19 cellular contexts compared by ENCODE assay signal in genomic region chr15:66594836-66595235, GRCh38. TPM values are rescaled to one million over a fixed set of nuclear protein-coding genes. Genes with fewer than 3 reads are reported as not detected.
DNase-seq lines count a peak whose midpoint lies in the region; ATAC-seq, FAIRE-seq and TF ChIP-seq lines count a peak whose summit lies in the region.
"Had no signal": no experiment of that assay in that cellular context is flagged by ENCODE, and none has a peak within 500 bp of the region (broad histone marks: within the 10 kb centered on the region; RNA-seq: fewer than 3 reads in every experiment).

No MANE protein-coding gene starts in this region.

- H2BK15ac ChIP-seq in IMR-90 (ENCODE audit: low read depth, low read length) = no peak overlapping the region
- no peak overlapping the region for H2BK15ac ChIP-seq in H1 (ENCODE audit: low read length)
- H2BK15ac ChIP-seq in mesendoderm (replicated peaks; ENCODE audit: low read depth) = no peak overlapping the region

- DNase-seq in IMR-90 = no peak
- DNase-seq in H1 (ENCODE audit: low read depth in 1 of 2, low spot score in 2 of 2) = no peak
- no peak for DNase-seq in mesendoderm
- DNase-seq in urothelium cell line (ENCODE audit: low spot score) = no peak
- DNase-seq in Calu3 = no peak
- DNase-seq in esophagus muscularis mucosa (ENCODE audit: extremely low spot score) = no peak
- DNase-seq: ACHN; CD4-positive, alpha-beta T cell; DMS153; DMS79; GDM1; HFFc6 had no signal

- H2AK5ac ChIP-seq in IMR-90 (ENCODE audit: low read depth, low read length) (no peak overlapping the region), H1 (ENCODE audit: low read depth, low read length) (no peak overlapping the region), mesendoderm (ENCODE audit: low read length) (peak overlapping the region; percentile 61)

- H4K8ac ChIP-seq in IMR-90 (ENCODE audit: low read depth in 2 of 2, low read length in 2 of 2) (no peak overlapping the region), H1 (ENCODE audit: extremely low read depth, insufficient read depth, low read length) (no peak overlapping the region), mesendoderm (ENCODE audit: low read depth, low read length) (no peak overlapping the region)

- H3K27ac ChIP-seq in IMR-90 (ENCODE audit: insufficient read depth, low read length) = no peak overlapping the region
- no peak overlapping the region for H3K27ac ChIP-seq in H1 (ENCODE audit: low read depth, low read length)
- H3K27ac ChIP-seq in mesendoderm (ENCODE audit: low read depth, low read length) = no peak overlapping the region
- no peak overlapping the region for H3K27ac ChIP-seq in esophagus muscularis mucosa (replicated peaks in 1 of 4)

- POLR2A ChIA-PET in IMR-90 (lab: Charles Lee; ENCODE audit: unreplicated experiment) (no interaction called here), H1 (lab: Charles Lee; ENCODE audit: partially characterized antibody) (no interaction called here)

- no peaks in the 10 kb centered on the region for H3K36me3 ChIP-seq in IMR-90 (ENCODE audit: control insufficient read depth, insufficient read depth, low read length)
- no peaks in the 10 kb centered on the region for H3K36me3 ChIP-seq in H1 (ENCODE audit: control insufficient read depth in 2 of 4, insufficient read depth in 4 of 4, low read length in 3 of 4)
- H3K36me3 ChIP-seq in mesendoderm (ENCODE audit: control insufficient read depth, insufficient read depth, low read length) = no peaks in the 10 kb centered on the region
- H3K36me3 ChIP-seq in esophagus muscularis mucosa = no peaks in the 10 kb centered on the region

- no peaks in the 10 kb centered on the region; the same call in 1 of the 2 replicates for H3K23me2 ChIP-seq in H1 (ENCODE audit: low read depth, low read length)

- H3K4me3 ChIP-seq in IMR-90 (ENCODE audit: insufficient read depth, low read depth, low read length) (no peak overlapping the region), H1 (ENCODE audit: extremely low read depth in 1 of 4, insufficient read depth in 2 of 4, low read depth in 3 of 4, low read length in 4 of 4) (no peak overlapping the region), mesendoderm (ENCODE audit: low read length) (no peak overlapping the region), esophagus muscularis mucosa (no peak overlapping the region)
- H3K4me3 ChIP-seq: GM23338 had no signal

- H3K9me3 ChIP-seq in IMR-90 (ENCODE audit: control insufficient read depth, insufficient read depth, low read length) (no peaks in the 10 kb centered on the region), H1 (ENCODE audit: insufficient read depth in 2 of 2, low read depth in 1 of 2, low read length in 1 of 2) (no peaks in the 10 kb centered on the region), esophagus muscularis mucosa (no peaks in the 10 kb centered on the region)
- H3K9me3 ChIP-seq: Caco-2 had no signal

- in situ Hi-C loops in IMR-90 (cut with MboI; ENCODE audit: low sequenced_read_pairs) = no loop called here

- BruUV-seq in IMR-90 (replicated peaks; lab: Mats Ljungman, UMichigan) = no TSS peak
- no TSS peak for BruUV-seq in Calu3 (replicated peaks; lab: Mats Ljungman, UMichigan)

- TF ChIP-seq RAD21 in IMR-90 (IDR thresholded peaks at IDR 0.05; ENCODE audit: low read length) = no peak
- TF ChIP-seq RAD21 in H1 (IDR thresholded peaks at IDR 0.05 in 1 of 2, conservative IDR thresholded peaks at IDR 0.05 in 1 of 2; ENCODE audit: low read depth in 2 of 2, low read length in 2 of 2) = no peak

- no peaks in the 10 kb centered on the region for H3K9me3 Mint-ChIP-seq in Calu3 (ENCODE audit: low read depth, unreplicated experiment)
- H3K9me3 Mint-ChIP-seq: CD4-positive, alpha-beta T cell; GM23338; HFFc6; IgD-negative memory B cell had no signal

- no peak for FAIRE-seq in H1 (lab: Jason Lieb, UNC)
- peak; percentile 17 for FAIRE-seq in urothelium cell line (lab: Jason Lieb, UNC)
- FAIRE-seq: A204.1, GM12892, GM18507 had no signal

- ATAC-seq in IMR-90 (ENCODE audit: low read depth) (no peak), GM21515 (IDR thresholded peaks at IDR 0.05; ENCODE audit: unreplicated experiment) (no peak)

- peaks cover 21% of the 10 kb centered on the region for H3K27me3 ChIP-seq in IMR-90 (ENCODE audit: control insufficient read depth, insufficient read depth, low read length)
- no peaks in the 10 kb centered on the region for H3K27me3 ChIP-seq in H1 (replicated peaks in 1 of 4; ENCODE audit: control insufficient read depth in 3 of 4, extremely low read depth in 1 of 4, insufficient read depth in 3 of 4, low read length in 3 of 4)
- no peaks in the 10 kb centered on the region for H3K27me3 ChIP-seq in mesendoderm (ENCODE audit: insufficient read depth, low read length, poor library complexity)
- H3K27me3 ChIP-seq in esophagus muscularis mucosa = no peaks in the 10 kb centered on the region

- no peak overlapping the region for H3K56ac ChIP-seq in IMR-90 (ENCODE audit: extremely low read depth, insufficient read depth, low read length)
- no peak overlapping the region for H3K56ac ChIP-seq in H1 (replicated peaks; ENCODE audit: insufficient read length, low read depth, low read length)
- H3K56ac ChIP-seq in mesendoderm (ENCODE audit: low read length) = no peak overlapping the region

- no peaks in the 10 kb centered on the region for H3K36me3 Mint-ChIP-seq in Calu3 (ENCODE audit: insufficient read depth, unreplicated experiment)
- H3K36me3 Mint-ChIP-seq: IgD-negative memory B cell had no signal

- intact Hi-C loops in IMR-90 (cut with micrococcal nuclease) = no loop called here
- intact Hi-C loops in Calu3 (cut with micrococcal nuclease; ENCODE audit: unreplicated experiment) = no loop called here
- intact Hi-C loops in esophagus muscularis mucosa (cut with DNase I) = no loop called here

- no peak for TF ChIP-seq POLR2A in IMR-90 (IDR thresholded peaks at IDR 0.05; ENCODE audit: low read depth, low read length)
- no peak for TF ChIP-seq POLR2A in H1 (IDR thresholded peaks at IDR 0.05; ENCODE audit: control extremely low read depth in 1 of 2, low read depth in 2 of 2, low read length in 2 of 2)
- no peak for TF ChIP-seq POLR2A in esophagus muscularis mucosa (IDR thresholded peaks at IDR 0.05; ENCODE audit: low read depth)

- H4K20me1 ChIP-seq in IMR-90 (ENCODE audit: insufficient read depth, low read length) (no peaks in the 10 kb centered on the region), H1 (replicated peaks in 1 of 2; ENCODE audit: control insufficient read depth in 1 of 2, insufficient read depth in 2 of 2, low read length in 2 of 2) (no peaks in the 10 kb centered on the region)

- no peak overlapping the region for H3K4me2 ChIP-seq in IMR-90 (ENCODE audit: low read depth, low read length)
- no peak overlapping the region for H3K4me2 ChIP-seq in H1 (ENCODE audit: insufficient read depth in 1 of 2, low read depth in 2 of 2, low read length in 2 of 2)
- no peak overlapping the region for H3K4me2 ChIP-seq in mesendoderm (ENCODE audit: low read length)
- H3K4me2 ChIP-seq: GM23338 had no signal

- no peak overlapping the region for H3K9ac ChIP-seq in IMR-90 (ENCODE audit: low read depth, low read length)
- H3K9ac ChIP-seq in H1 (replicated peaks in 1 of 4; ENCODE audit: extremely low read depth in 1 of 4, low read depth in 3 of 4, low read length in 3 of 4) = no peak overlapping the region
- no peak overlapping the region for H3K9ac ChIP-seq in mesendoderm (ENCODE audit: low read length)

- H4K91ac ChIP-seq in IMR-90 (ENCODE audit: insufficient read depth, low read depth, low read length) (no peak overlapping the region), H1 (replicated peaks; ENCODE audit: insufficient read length, low read length) (no peak overlapping the region)

- no CpG with 5 or more reads among the region's 5 CpGs for WGBS in IMR-90 (ENCODE audit: extremely low coverage in 2 of 2, insufficient read length in 1 of 2), 2 experiments
- 89% methylated on average over 5 of the region's 5 CpGs; no CpG with 5 or more reads in 1 of the 2 experiments for WGBS in H1 (ENCODE audit: extremely low coverage in 1 of 2, insufficient coverage in 1 of 2, insufficient read length in 1 of 2, insufficient replicate concordance in 2 of 2, low coverage in 1 of 2, low lambda C conversion rate in 2 of 2, missing lambda C conversion rate in 1 of 2), 2 experiments
- no CpG with 5 or more reads among the region's 5 CpGs for WGBS in mesendoderm (ENCODE audit: extremely low coverage, insufficient coverage, low lambda C conversion rate)
- 88% methylated on average over 5 of the region's 5 CpGs for WGBS in esophagus muscularis mucosa

- H2AK9ac ChIP-seq in IMR-90 (replicated peaks; ENCODE audit: low read depth, low read length, poor library complexity) = no peak overlapping the region

- H2BK5ac ChIP-seq in IMR-90 (ENCODE audit: low read depth, low read length, poor library complexity, severe bottlenecking) = no peak overlapping the region
- H2BK5ac ChIP-seq in H1 (ENCODE audit: low read depth, low read length) = no peak overlapping the region
- H2BK5ac ChIP-seq in mesendoderm (ENCODE audit: low read length) = no peak overlapping the region

- H3K14ac ChIP-seq in IMR-90 (replicated peaks; ENCODE audit: low read depth, low read length) = no peak overlapping the region
- no peak overlapping the region for H3K14ac ChIP-seq in H1 (ENCODE audit: insufficient read length)

- 0 out of 2 replicates have a peak, but pooled peaks cover 3% of the 10 kb centered on the region for H3K9me1 ChIP-seq in IMR-90 (ENCODE audit: insufficient read depth, low read length)

- no peak overlapping the region for H4K5ac ChIP-seq in IMR-90 (ENCODE audit: low read depth, low read length)
- no peak overlapping the region for H4K5ac ChIP-seq in H1 (ENCODE audit: insufficient read length, low read depth, low read length)
- H4K5ac ChIP-seq in mesendoderm (ENCODE audit: low read length) = no peak overlapping the region

- H2BK20ac ChIP-seq in IMR-90 (ENCODE audit: low read depth, low read length) = no peak overlapping the region
- 0 out of 2 replicates have a peak overlapping the region, but pooled peaks have one; percentile 40 for H2BK20ac ChIP-seq in H1 (ENCODE audit: low read length)

- peaks cover 22% of the 10 kb centered on the region for H3K4me1 Mint-ChIP-seq in Calu3 (ENCODE audit: low read depth, unreplicated experiment)
- H3K4me1 Mint-ChIP-seq: IgD-negative memory B cell had no signal

- no peak overlapping the region for H2BK120ac ChIP-seq in IMR-90 (ENCODE audit: low read depth, low read length)
- no peak overlapping the region for H2BK120ac ChIP-seq in H1 (replicated peaks; ENCODE audit: low read depth, low read length)
- H2BK120ac ChIP-seq in mesendoderm (ENCODE audit: low read depth, low read length) = no peak overlapping the region

- no peak overlapping the region for H3K4me3 Mint-ChIP-seq in Calu3 (ENCODE audit: low read depth, unreplicated experiment)
- H3K4me3 Mint-ChIP-seq: CD4-positive, alpha-beta T cell; GM23338; HFFc6; IgD-negative memory B cell had no signal

- no peak for TF ChIP-seq CTCF in IMR-90 (conservative IDR thresholded peaks at IDR 0.05; ENCODE audit: low read depth, low read length)
- no peak for TF ChIP-seq CTCF in H1 (IDR thresholded peaks at IDR 0.05; ENCODE audit: control extremely low read depth in 1 of 3, insufficient read depth in 1 of 3, low read depth in 1 of 3, low read length in 3 of 3)
- TF ChIP-seq CTCF in Calu3 (IDR thresholded peaks at IDR 0.05; ENCODE audit: unreplicated experiment) = no peak
- TF ChIP-seq CTCF in esophagus muscularis mucosa (IDR thresholded peaks at IDR 0.05) = no peak

- no peaks in the 10 kb centered on the region for H3K79me1 ChIP-seq in IMR-90 (ENCODE audit: low read depth in 1 of 2, low read length in 2 of 2)
- H3K79me1 ChIP-seq in H1 (ENCODE audit: low read depth, low read length) = no peaks in the 10 kb centered on the region
- H3K79me1 ChIP-seq in mesendoderm (ENCODE audit: low read length) = no peaks in the 10 kb centered on the region

- H3K27me3 Mint-ChIP-seq in Calu3 (ENCODE audit: unreplicated experiment) = peaks cover 21% of the 10 kb centered on the region

- no peaks in the 10 kb centered on the region for H3K4me1 ChIP-seq in IMR-90 (ENCODE audit: control insufficient read depth, insufficient read depth, low read length)
- H3K4me1 ChIP-seq in H1 (replicated peaks in 1 of 4; ENCODE audit: control insufficient read depth in 3 of 4, insufficient read depth in 4 of 4, low read length in 3 of 4) = no peaks in the 10 kb centered on the region
- H3K4me1 ChIP-seq in mesendoderm (ENCODE audit: control insufficient read depth, low read depth, low read length) = peaks cover 21% of the 10 kb centered on the region
- no peaks in the 10 kb centered on the region for H3K4me1 ChIP-seq in esophagus muscularis mucosa

- CTCF ChIA-PET in IMR-90 (lab: Yijun Ruan, JAX) (no interaction called here), H1 (lab: Charles Lee; ENCODE audit: partially characterized antibody) (interaction anchor here (0.9 to 2.1 kb wide), 5 partner anchors 10 to 312 kb away, joined by 3 to 7 read pairs (median 4); partner anchors contain the start of gene LCTL), Calu3 (lab: Charles Lee) (interaction anchor here (0.7 to 1.1 kb wide), 2 partner anchors 11 to 15 kb away, joined by 3 read pairs; no protein-coding TSS in a partner anchor)

- H2AFZ ChIP-seq in IMR-90 (replicated peaks; ENCODE audit: low read length, poor library complexity) (peak overlapping the region; percentile 27), H1 (ENCODE audit: low read length) (peak overlapping the region; percentile 45; the same call in 1 of the 2 replicates)
- H2AFZ ChIP-seq: GM23338 had no signal

- TF ChIP-seq EP300 in H1 (IDR thresholded peaks at IDR 0.05; ENCODE audit: borderline replicate concordance in 1 of 2, low read depth in 2 of 2, low read length in 2 of 2) (no peak), esophagus muscularis mucosa (IDR thresholded peaks at IDR 0.05) (no peak)

- dilution Hi-C loops in IMR-90 (cut with HindIII; ENCODE audit: low sequenced_read_pairs, unreplicated experiment) = no loop called here

- no peaks in the 10 kb centered on the region for H3K79me2 ChIP-seq in H1 (ENCODE audit: control insufficient read depth in 1 of 2, insufficient read depth in 2 of 2, low read length in 2 of 2)
- H3K79me2 ChIP-seq in mesendoderm (ENCODE audit: control insufficient read depth, insufficient read depth, low read length) = no peaks in the 10 kb centered on the region

- H3K27ac Mint-ChIP-seq in Calu3 (ENCODE audit: unreplicated experiment) = no peak overlapping the region
- H3K27ac Mint-ChIP-seq: CD4-positive, alpha-beta T cell; GM23338; HFFc6; IgD-negative memory B cell had no signal

- H3K23ac ChIP-seq in IMR-90 (ENCODE audit: low read depth, low read length) = no peak overlapping the region
- no peak overlapping the region for H3K23ac ChIP-seq in H1 (ENCODE audit: insufficient read length)
- no peak overlapping the region for H3K23ac ChIP-seq in mesendoderm (ENCODE audit: low read length)

- H3K4ac ChIP-seq in IMR-90 (ENCODE audit: low read depth, low read length) (no peak overlapping the region), H1 (replicated peaks; ENCODE audit: insufficient read length, low read depth, low read length) (no peak overlapping the region), mesendoderm (ENCODE audit: low read depth, low read length) (no peak overlapping the region)

- H2BK12ac ChIP-seq in H1 (ENCODE audit: low read depth, low read length) = peak overlapping the region; percentile 55; the same call in 1 of the 2 replicates

- no peak overlapping the region for H3K18ac ChIP-seq in IMR-90 (ENCODE audit: low read depth, low read length)
- H3K18ac ChIP-seq in H1 (ENCODE audit: extremely low read depth, low read length) = no peak overlapping the region
- no peak overlapping the region for H3K18ac ChIP-seq in mesendoderm (ENCODE audit: low read length)

RNA-seq across cellular contexts. Expression of gene LCTL, which starts 29.0 kb away (rescaled TPM):
- total RNA-seq in IMR-90 (2012; rRNA removed) (8.9 and 10.4 TPM in 2 replicates), Calu3 (2022) (0.35 TPM in 1 of 2 replicates, not detected in the other), esophagus muscularis mucosa (not detected)
- polyA plus RNA-seq in IMR-90 (2012; rRNA removed) (10.3 and 10.5 TPM in 2 replicates), H1 (2011; rRNA removed) (5.5 and 7.1 TPM in 2 replicates)
- 4.7 and 8.1 TPM in 2 replicates for polyA plus RNA-seq in IMR-90 (2012; cell fraction: cytosol; rRNA removed)
- polyA plus RNA-seq in IMR-90 (2012; cell fraction: nucleus; rRNA removed; ENCODE audit: low replicate concordance) = 10.0 and 14.8 TPM in 2 replicates
- 6.2 and 6.4 TPM in 2 replicates for total RNA-seq in H1 (2021; fragmentation: NEBNext Ultra II Directional; extraction: Animal tissue kit (Norgen Biotek cat#: 25700))
- polyA plus RNA-seq in H1 (2011; cell fraction: cytosol; rRNA removed) = 7.7 TPM
- 7.3 TPM for polyA plus RNA-seq in H1 (2011; cell fraction: nucleus; rRNA removed)
- 4.2 to 5.3 TPM (median 4.7 TPM) in 4 replicates for polyA plus RNA-seq in H1 (2012, experiment 1 of 2)
- polyA plus RNA-seq in H1 (2012, experiment 2 of 2) = 1.6 TPM
- 3.0 TPM for polyA plus RNA-seq in H1 (2013, experiment 1 of 2)
- 2.6 TPM for polyA plus RNA-seq in H1 (2013, experiment 2 of 2)
- polyA minus RNA-seq in H1 (2011; rRNA and poly(A)+ RNA removed) = 4.5 and 5.4 TPM in 2 replicates
- 2.4 TPM for polyA minus RNA-seq in H1 (2011; cell fraction: cytosol; rRNA and poly(A)+ RNA removed)
- polyA minus RNA-seq in H1 (2011; cell fraction: nucleus; rRNA and poly(A)+ RNA removed) = 3.3 TPM
- 1.5 TPM for polyA plus RNA-seq in mesendoderm (2013, experiment 1 of 2)
- 1.7 TPM for polyA plus RNA-seq in mesendoderm (2013, experiment 2 of 2)
- total RNA-seq: Caco-2; CD4-positive, alpha-beta T cell had no signal
- polyA plus RNA-seq: IgD-negative memory B cell had no signal
